In the genomic region with DNA sequence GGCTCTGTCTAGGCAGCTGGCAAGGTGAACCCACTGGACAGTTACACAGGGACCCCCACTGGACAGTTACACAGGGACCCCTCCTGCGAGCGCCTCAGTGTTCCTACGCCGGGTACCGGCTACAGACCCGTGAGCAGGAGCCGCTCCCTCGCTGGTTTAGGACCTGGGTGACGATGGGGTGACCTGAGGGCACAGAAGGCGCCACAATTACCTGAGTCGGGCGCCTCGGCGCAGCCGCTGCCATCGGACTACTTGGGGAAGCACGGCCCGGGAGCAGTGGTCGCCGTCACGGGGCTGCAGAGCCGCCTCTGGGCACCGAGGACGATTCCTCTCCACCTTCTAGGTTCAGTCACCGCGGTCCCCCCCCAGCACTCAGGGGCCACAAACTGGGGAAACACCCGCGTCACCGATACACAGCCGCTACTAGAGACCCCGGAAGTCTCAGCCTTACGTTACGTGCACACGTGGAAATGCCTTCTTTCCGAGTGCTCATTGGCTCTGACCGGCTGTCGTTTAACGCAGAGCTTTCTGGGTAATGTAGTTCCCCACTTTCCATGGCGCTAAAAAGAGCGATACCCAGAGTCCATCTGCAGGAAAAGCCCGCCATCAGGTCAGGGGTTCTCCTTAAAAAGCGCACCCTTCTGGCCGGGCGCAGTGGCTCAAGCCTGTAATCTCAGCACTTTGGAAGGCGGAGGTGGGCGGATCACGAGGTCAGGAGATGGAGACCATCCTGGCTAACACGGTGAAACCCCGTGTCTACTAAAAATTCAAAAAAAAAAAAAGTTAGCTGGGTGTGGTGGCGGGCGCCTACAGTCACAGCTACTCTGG, we compare ENCODE assay signal across 8 cellular contexts. TPM values are rescaled to one million over a fixed set of nuclear protein-coding genes. Genes with fewer than 3 reads are reported as not detected.
DNase-seq lines count a peak whose midpoint lies in the region; ATAC-seq and TF ChIP-seq lines count a peak whose summit lies in the region.
"Not testable (repeated sequence)": the region's sequence is repeated elsewhere in the genome, so short reads cannot be mapped to it uniquely, and the experiment has no call there.

ZNF417 (minus strand) TSS at position 425 of the 828 bp plus-strand sequence; CDS start at position 244, 181 bp downstream.

- H3K9me3 Mint-ChIP-seq in naive B cell; stimulated activated memory B cell treated with anti-CD40 and anti-IgM and Interleukin-4, amounts not matched to agents 10 μg/mL and 1 μg/mL and 100 μg/mL, for 72 hours: not testable (repeated sequence)

- H4K20me1 ChIP-seq in DND-41 (ENCODE audit: insufficient read depth, low read length); KMS-11 (ENCODE audit: insufficient read depth): not testable (repeated sequence)

- H3K27ac Mint-ChIP-seq in naive B cell: peak within 1 kb of the TSS; percentile 95 to 99 (median 98)
- peak within 1 kb of the TSS; percentile 96 for H3K27ac Mint-ChIP-seq in stimulated activated memory B cell treated with anti-CD40 and anti-IgM and Interleukin-4, amounts not matched to agents 10 μg/mL and 1 μg/mL and 100 μg/mL, for 72 hours

- peak within 1 kb of the TSS; percentile 93 to 100 (median 97) for H3K4me3 Mint-ChIP-seq in naive B cell
- peak within 1 kb of the TSS; percentile 86 for H3K4me3 Mint-ChIP-seq in stimulated activated memory B cell treated with anti-CD40 and anti-IgM and Interleukin-4, amounts not matched to agents 10 μg/mL and 1 μg/mL and 100 μg/mL, for 72 hours

- H3K27me3 ChIP-seq in DND-41 (ENCODE audit: insufficient read depth, low read length, poor library complexity); KMS-11 (ENCODE audit: insufficient read depth, low read depth); Peyer's patch: not testable (repeated sequence)

- peak; percentile 28 to 46 for TF ChIP-seq POLR2A in Peyer's patch (IDR thresholded peaks at IDR 0.05)

- peaks cover 35 to 46% (median 44%) of the 10 kb centered on the region in 3 donors for H3K4me1 Mint-ChIP-seq in naive B cell
- H3K4me1 Mint-ChIP-seq in stimulated activated memory B cell treated with anti-CD40 and anti-IgM and Interleukin-4, amounts not matched to agents 10 μg/mL and 1 μg/mL and 100 μg/mL, for 72 hours: peaks cover 44% of the 10 kb centered on the region

- not testable (repeated sequence) for H3K27me3 Mint-ChIP-seq in naive B cell; stimulated activated memory B cell treated with anti-CD40 and anti-IgM and Interleukin-4, amounts not matched to agents 10 μg/mL and 1 μg/mL and 100 μg/mL, for 72 hours

- peak; percentile 100 for ATAC-seq in DND-41 (ENCODE audit: insufficient read depth, low read depth)
- peak; percentile 98 for ATAC-seq in GM21737 (IDR thresholded peaks at IDR 0.05; ENCODE audit: unreplicated experiment)
- ATAC-seq in naive B cell (ENCODE audit: low read depth in 2 of 2): peak; percentile 96 to 97
- peak; percentile 100 for ATAC-seq in stimulated activated memory B cell treated with anti-CD40 and anti-IgM and Interleukin-4, amounts not matched to agents 10 μg/mL and 1 μg/mL and 100 μg/mL, for 72 hours

- H3K4me1 ChIP-seq in DND-41 (ENCODE audit: insufficient read depth, low read length): peaks cover 27% of the 10 kb centered on the region
- not testable (repeated sequence) for H3K4me1 ChIP-seq in KMS-11 (ENCODE audit: low read depth, poor library complexity, severe bottlenecking)
- H3K4me1 ChIP-seq in Peyer's patch: peaks cover 0 to 13% (median 3%) of the 10 kb centered on the region in 4 donors

- peaks cover 4 to 30% of the 10 kb centered on the region in 2 donors for H3K36me3 Mint-ChIP-seq in naive B cell
- peaks cover 70% of the 10 kb centered on the region for H3K36me3 Mint-ChIP-seq in stimulated activated memory B cell treated with anti-CD40 and anti-IgM and Interleukin-4, amounts not matched to agents 10 μg/mL and 1 μg/mL and 100 μg/mL, for 72 hours

- H3K4me2 ChIP-seq in DND-41 (ENCODE audit: insufficient read depth, low read length) (peak within 1 kb of the TSS; percentile 90), KMS-11 (peak within 1 kb of the TSS; percentile 79)

- H2AFZ ChIP-seq in DND-41 (ENCODE audit: low read depth, low read length): peak within 1 kb of the TSS; percentile 86
- peak within 1 kb of the TSS; percentile 86 for H2AFZ ChIP-seq in KMS-11 (ENCODE audit: low read depth)

- peaks cover 45% of the 10 kb centered on the region for H3K79me2 ChIP-seq in DND-41 (ENCODE audit: insufficient read depth, low read length)
- not testable (repeated sequence) for H3K79me2 ChIP-seq in KMS-11 (ENCODE audit: insufficient read depth, low read depth)

- H3K9ac ChIP-seq in DND-41 (ENCODE audit: low read depth, low read length) (peak within 1 kb of the TSS; percentile 88), KMS-11 (peak within 1 kb of the TSS; percentile 59)

- TF ChIP-seq CTCF in DND-41 (IDR thresholded peaks at IDR 0.05; ENCODE audit: borderline replicate concordance, extremely low read depth, low read length, poor library complexity, severe bottlenecking) (peak; percentile 43), Peyer's patch (IDR thresholded peaks at IDR 0.05) (peak in 2 of 6 experiments; percentile 24 to 52)
- not testable (repeated sequence) for TF ChIP-seq CTCF in KMS-11 (conservative IDR thresholded peaks at IDR 0.05; ENCODE audit: low read depth, low read length)

- H3K4me3 ChIP-seq in DND-41 (ENCODE audit: low read depth in 1 of 2, low read length in 2 of 2) (peak within 1 kb of the TSS; percentile 91 to 97), Peyer's patch (peak within 1 kb of the TSS; percentile 61 to 90 (median 77))
- not testable (repeated sequence) for H3K4me3 ChIP-seq in KMS-11 (IDR thresholded peaks at IDR 0.05; ENCODE audit: insufficient read depth, low read depth, low read length)

- H3K27ac ChIP-seq in DND-41 (ENCODE audit: low read length): peak within 1 kb of the TSS; percentile 79
- H3K27ac ChIP-seq in KMS-11: peak within 1 kb of the TSS; percentile 27; the same call in 1 of the 2 replicates
- H3K27ac ChIP-seq in Peyer's patch: peak within 1 kb of the TSS; percentile 64 to 79 (median 68)

- peak; percentile 90 for DNase-seq in DND-41
- DNase-seq in Peyer's patch: peak; percentile 81 to 92 (median 84)
- DNase-seq in activated T-cell treated with anti-CD3 and anti-CD28 coated beads, Interleukin-2, amount 50 U/mL, for 48 hours: peak; percentile 80 to 84
- peak; percentile 92 for DNase-seq in fibroblast of gingiva (ENCODE audit: low read depth)
- peak; percentile 87 for DNase-seq in naive B cell

- H3K36me3 ChIP-seq in DND-41 (ENCODE audit: insufficient read depth, low read length) (peaks cover 25% of the 10 kb centered on the region), Peyer's patch (peaks cover 0 to 14% (median 0%) of the 10 kb centered on the region in 3 donors)
- H3K36me3 ChIP-seq in KMS-11 (ENCODE audit: insufficient read depth): not testable (repeated sequence)

- not testable (repeated sequence) for H3K9me3 ChIP-seq in DND-41 (ENCODE audit: insufficient read depth, low read length, severe bottlenecking)
- H3K9me3 ChIP-seq in Peyer's patch: peaks cover 0 to 18% (median 0%) of the 10 kb centered on the region in 4 donors

RNA-seq across cellular contexts. Expression of gene ZNF417, which starts in this region (rescaled TPM):
- 10 to 100 TPM; 13.5 to 54.5 (median 19.0) TPM for total RNA-seq in Peyer's patch
- 1 to 10 TPM in 5 of 6 donors, under 1 TPM in 1; 0.80 to 6.4 (median 2.1) TPM for polyA plus RNA-seq in naive B cell (ENCODE audit: low read depth in 6 of 6)

Comparison
In these comparisons a context has a peak if more than half of its experiments do, and no peak if none do; other contexts are left out.
1. H3K27ac ChIP-seq: peak in every context shown above with its lines; median percentile 79 in DND-41; 68 in Peyer's patch; 27 in KMS-11.